ENCODE assay signal across 12 cellular contexts in genomic region chr1:8122477-8123407, GRCh38.
DNase-seq lines count a peak whose midpoint lies in the region; ATAC-seq, FAIRE-seq and TF ChIP-seq lines count a peak whose summit lies in the region.
"Had no signal": no experiment of that assay in that cellular context is flagged by ENCODE, and none has a peak within 500 bp of the region (broad histone marks: within the 10 kb centered on the region; RNA-seq: fewer than 3 reads in every experiment).

No MANE protein-coding gene starts in this region.

- peaks cover 12% of the 10 kb centered on the region for H3K9me3 Mint-ChIP-seq in Caco-2 (ENCODE audit: unreplicated experiment)
- no peaks in the 10 kb centered on the region for H3K9me3 Mint-ChIP-seq in activated T-cell treated with anti-CD3 and anti-CD28 coated beads, Interleukin-2, amount 50 U/mL, for 24 hours

- CTCF ChIA-PET in Caco-2 (lab: Charles Lee) (no interaction called here), OCI-LY7 (lab: Charles Lee; ENCODE audit: unreplicated experiment) (no interaction called here)

- H3K4me3 ChIP-seq in Caco-2 (ENCODE audit: low read depth, low read length): no peak overlapping the region
- H3K4me3 ChIP-seq in fibroblast of villous mesenchyme (ENCODE audit: low read depth, low read length): no peak overlapping the region
- H3K4me3 ChIP-seq in prostate gland: no peak overlapping the region
- H3K4me3 ChIP-seq in OCI-LY7 (ENCODE audit: low read depth, low read length, poor library complexity, severe bottlenecking): no peak overlapping the region
- H3K4me3 ChIP-seq: SJCRH30 had no signal

- H3K36me3 ChIP-seq in Caco-2 (ENCODE audit: control insufficient read depth, insufficient read depth, low read length) (no peaks in the 10 kb centered on the region), prostate gland (no peaks in the 10 kb centered on the region), OCI-LY7 (ENCODE audit: insufficient read depth, low read length) (no peaks in the 10 kb centered on the region)
- H3K36me3 ChIP-seq: SJCRH30 had no signal

- 85% methylated on average over 15 of the region's 15 CpGs for WGBS in prostate gland

- H3K27me3 Mint-ChIP-seq in Caco-2 (ENCODE audit: insufficient read depth, unreplicated experiment): no peaks in the 10 kb centered on the region
- H3K27me3 Mint-ChIP-seq in activated T-cell treated with anti-CD3 and anti-CD28 coated beads, Interleukin-2, amount 50 U/mL, for 24 hours: peaks cover 18% of the 10 kb centered on the region

- H3K9me2 ChIP-seq in OCI-LY7 (ENCODE audit: insufficient read depth, low read length): no peaks in the 10 kb centered on the region

- no peak for TF ChIP-seq POLR2A in prostate gland (IDR thresholded peaks at IDR 0.05)
- TF ChIP-seq POLR2A in GM12892 (IDR thresholded peaks at IDR 0.05; ENCODE audit: low read depth, low read length): no peak

- H3K4me3 Mint-ChIP-seq in Caco-2 (ENCODE audit: unreplicated experiment): no peak overlapping the region
- H3K4me3 Mint-ChIP-seq in activated T-cell treated with anti-CD3 and anti-CD28 coated beads, Interleukin-2, amount 50 U/mL, for 24 hours: no peak overlapping the region

- H4K20me1 ChIP-seq in OCI-LY7 (ENCODE audit: insufficient read depth, low read length): no peaks in the 10 kb centered on the region

- H3K27me3 ChIP-seq in Caco-2 (replicated peaks; ENCODE audit: control insufficient read depth, insufficient read depth, low read length): no peaks in the 10 kb centered on the region
- H3K27me3 ChIP-seq in prostate gland (replicated peaks; ENCODE audit: insufficient read depth): no peaks in the 10 kb centered on the region
- H3K27me3 ChIP-seq: SJCRH30 had no signal

- peaks cover 11% of the 10 kb centered on the region for H3K36me3 Mint-ChIP-seq in Caco-2 (ENCODE audit: insufficient read depth, unreplicated experiment)
- H3K36me3 Mint-ChIP-seq in activated T-cell treated with anti-CD3 and anti-CD28 coated beads, Interleukin-2, amount 50 U/mL, for 24 hours (ENCODE audit: low read depth): no peaks in the 10 kb centered on the region

- POLR2A ChIA-PET in Caco-2 (lab: Charles Lee): no interaction called here
- POLR2A ChIA-PET in OCI-LY7 (lab: Charles Lee): no interaction called here

- H3K9me3 ChIP-seq in Caco-2 (0 out of 2 replicates have a peak, but pooled peaks cover 6% of the 10 kb centered on the region), prostate gland (no peaks in the 10 kb centered on the region), OCI-LY7 (ENCODE audit: low read length) (no peaks in the 10 kb centered on the region)

- H2AFZ ChIP-seq in OCI-LY7 (ENCODE audit: low read length): no peak overlapping the region

- TF ChIP-seq CTCF in Caco-2 (IDR thresholded peaks at IDR 0.05; ENCODE audit: insufficient read depth in 1 of 2, low read depth in 1 of 2, low read length in 1 of 2, severe bottlenecking in 1 of 2, unreplicated experiment in 1 of 2) (no peak), fibroblast of villous mesenchyme (IDR thresholded peaks at IDR 0.05; ENCODE audit: insufficient read depth, low read depth, low read length) (no peak), prostate gland (IDR thresholded peaks at IDR 0.05) (no peak), OCI-LY7 (conservative IDR thresholded peaks at IDR 0.05; ENCODE audit: low read length) (no peak)

- H3K4me1 Mint-ChIP-seq in Caco-2 (ENCODE audit: low read depth, unreplicated experiment): peaks cover 42% of the 10 kb centered on the region
- H3K4me1 Mint-ChIP-seq in activated T-cell treated with anti-CD3 and anti-CD28 coated beads, Interleukin-2, amount 50 U/mL, for 24 hours (ENCODE audit: low read depth): peaks cover 17% of the 10 kb centered on the region

- BruUV-seq in Caco-2 (replicated peaks; lab: Mats Ljungman, UMichigan) (no TSS peak), OCI-LY7 (replicated peaks; lab: Mats Ljungman, UMichigan) (no TSS peak)

- ATAC-seq in GM19395 (IDR thresholded peaks at IDR 0.05; ENCODE audit: unreplicated experiment): no peak

- intact Hi-C loops in Caco-2 (cut with micrococcal nuclease; ENCODE audit: unreplicated experiment) (loop anchor here (5.0 kb wide), 3 partner anchors 45 to 60 kb away; no protein-coding TSS in a partner anchor), prostate gland (cut with DNase I) (loop anchor here (5.0 kb wide), 1 partner anchor 95 kb away; the partner anchor contains the start of gene ERRFI1), OCI-LY7 (cut with micrococcal nuclease; ENCODE audit: unreplicated experiment) (no loop called here)

- peak overlapping the region; percentile 79 for H3K27ac Mint-ChIP-seq in Caco-2 (ENCODE audit: unreplicated experiment)
- H3K27ac Mint-ChIP-seq in activated T-cell treated with anti-CD3 and anti-CD28 coated beads, Interleukin-2, amount 50 U/mL, for 24 hours: no peak overlapping the region

- no peak overlapping the region for H3K4me2 ChIP-seq in OCI-LY7 (ENCODE audit: low read length)

- H3K27ac ChIP-seq in prostate gland: peak overlapping the region; percentile 80 to 81
- no peak overlapping the region for H3K27ac ChIP-seq in OCI-LY7 (ENCODE audit: low read depth, low read length, poor library complexity, severe bottlenecking)
- H3K27ac ChIP-seq: SJCRH30 had no signal

- H3K4me1 ChIP-seq in Caco-2 (peaks cover 44% of the 10 kb centered on the region), prostate gland (replicated peaks) (no peaks in the 10 kb centered on the region), OCI-LY7 (ENCODE audit: insufficient read depth, low read length, poor library complexity, severe bottlenecking) (no peaks in the 10 kb centered on the region)

- DNase-seq in Caco-2: no peak
- DNase-seq in T1000 (lab: John Stamatoyannopoulos, UW): peak; percentile 73
- DNase-seq in fibroblast of villous mesenchyme (ENCODE audit: low read depth): peak; percentile 93
- no peak for DNase-seq in prostate gland (ENCODE audit: low spot score)
- DNase-seq in GM12892 (ENCODE audit: insufficient read length): no peak
- no peak for DNase-seq in activated T-cell treated with anti-CD3 and anti-CD28 coated beads, Interleukin-2, amount 50 U/mL, for 24 hours
- DNase-seq in OCI-LY7 (ENCODE audit: low spot score): no peak
- DNase-seq: activated CD4-positive, alpha-beta T cell treated with anti-CD3 and anti-CD28 coated beads, Interleukin-2, amount 50 U/mL, for 48 hours; amniotic stem cell; NCI-H2171 treated with DMSO at 0.1 percent for 48 hours; SJCRH30 had no signal

- no peak for FAIRE-seq in GM12892 (lab: Jason Lieb, UNC)

- no peaks in the 10 kb centered on the region for H3K79me2 ChIP-seq in OCI-LY7 (ENCODE audit: insufficient read depth, low read depth, low read length)

Comparison
In these comparisons a context has a peak if more than half of its experiments do, and no peak if none do; other contexts are left out.
1. DNase-seq: peak in T1000 (single experiment) and fibroblast of villous mesenchyme (single experiment); none in Caco-2 (0 of 2), prostate gland (single experiment), GM12892 (single experiment), activated T-cell treated with anti-CD3 and anti-CD28 coated beads, Interleukin-2, amount 50 U/mL, for 24 hours (single experiment) and OCI-LY7 (single experiment).